ENCODE assay signal across 18 cellular contexts in genomic region chr7:29229056-29229455, GRCh38.
"Had no signal": no experiment of that assay in that cellular context is flagged by ENCODE, and none has a peak within 500 bp of the region (broad histone marks: within the 10 kb centered on the region; RNA-seq: fewer than 3 reads in every experiment).

No MANE protein-coding gene starts in this region.

- ATAC-seq: activated CD8-positive, alpha-beta T cell treated with anti-CD3 and anti-CD28 coated beads for 36 hours; sciatic nerve; stimulated activated naive B cell treated with anti-CD40 and anti-IgM and Interleukin-4, amounts not matched to agents 10 μg/mL and 1 μg/mL and 100 μg/mL, for 72 hours had no signal

- H3K4me3 Mint-ChIP-seq: activated B cell treated with CpG ODN at 0.5 μM for 24 hours; activated CD8-positive, alpha-beta T cell treated with anti-CD3 and anti-CD28 coated beads for 36 hours; activated naive CD8-positive, alpha-beta T cell treated with anti-CD3 and anti-CD28 coated beads, Interleukin-2, amount 10 ng/mL, durations not matched to agents 7 days and 5 days; nephron; stimulated activated naive B cell treated with anti-CD40 and anti-IgM and Interleukin-4, amounts not matched to agents 10 μg/mL and 1 μg/mL and 100 μg/mL, for 72 hours; T-helper 2 cell treated with Interferon-gamma antibody and Interleukin-4, amounts not matched to agents 5 μg/mL and 100 μg/mL, for 36 hours had no signal

- H3K36me3 Mint-ChIP-seq: activated naive CD8-positive, alpha-beta T cell treated with anti-CD3 and anti-CD28 coated beads, Interleukin-2, amount 10 ng/mL, durations not matched to agents 7 days and 5 days; stimulated activated naive B cell treated with anti-CD40 and anti-IgM and Interleukin-4, amounts not matched to agents 10 μg/mL and 1 μg/mL and 100 μg/mL, for 72 hours had no signal

- H3K4me1 Mint-ChIP-seq: activated B cell treated with CpG ODN at 0.5 μM for 24 hours; activated naive CD8-positive, alpha-beta T cell treated with anti-CD3 and anti-CD28 coated beads, Interleukin-2, amount 10 ng/mL, durations not matched to agents 7 days and 5 days; stimulated activated naive B cell treated with anti-CD40 and anti-IgM and Interleukin-4, amounts not matched to agents 10 μg/mL and 1 μg/mL and 100 μg/mL, for 72 hours had no signal

- H3K4me3 ChIP-seq: cardiac muscle cell, dorsolateral prefrontal cortex, lung, spleen, thoracic aorta had no signal

- H3K27me3 ChIP-seq: cardiac muscle cell, dorsolateral prefrontal cortex, spleen had no signal

- H3K27ac ChIP-seq: cardiac muscle cell, parathyroid adenoma, spleen, thoracic aorta had no signal

- H3K27ac Mint-ChIP-seq: activated B cell treated with CpG ODN at 0.5 μM for 24 hours; activated CD8-positive, alpha-beta T cell treated with anti-CD3 and anti-CD28 coated beads for 36 hours; activated naive CD8-positive, alpha-beta T cell treated with anti-CD3 and anti-CD28 coated beads, Interleukin-2, amount 10 ng/mL, durations not matched to agents 7 days and 5 days; activated T-helper 2 cell treated with anti-CD3 and anti-CD28 coated beads, Interferon-gamma antibody, Interleukin-2, Interleukin-4, amounts not matched to agents 10 μg/mL and 5 μg/mL and 100 μg/mL, durations not matched to agents 14 hours and 24 hours and 36 hours; nephron; stimulated activated naive B cell treated with anti-CD40 and anti-IgM and Interleukin-4, amounts not matched to agents 10 μg/mL and 1 μg/mL and 100 μg/mL, for 72 hours; T-helper 2 cell treated with Interferon-gamma antibody and Interleukin-4, amounts not matched to agents 5 μg/mL and 100 μg/mL, for 36 hours had no signal

- DNase-seq: activated B cell treated with CpG ODN at 0.5 μM for 24 hours; activated CD4-positive, alpha-beta T cell treated with anti-CD3 and anti-CD28 coated beads for 48 hours; activated CD8-positive, alpha-beta T cell treated with anti-CD3 and anti-CD28 coated beads for 36 hours; activated naive CD4-positive, alpha-beta T cell treated with Interleukin-2 at 50 U/mL for 16 hours; activated naive CD8-positive, alpha-beta T cell treated with anti-CD3 and anti-CD28 coated beads, Interleukin-2, amount 10 ng/mL, durations not matched to agents 7 days and 5 days; activated T-cell treated with anti-CD3 and anti-CD28 coated beads, Interleukin-2, amount 50 U/mL, for 1 hour; amygdala; spleen; stimulated activated naive B cell treated with anti-CD40 and anti-IgM and Interleukin-4, amounts not matched to agents 10 μg/mL and 1 μg/mL and 100 μg/mL, for 72 hours had no signal

- H3K4me1 ChIP-seq: parathyroid adenoma, spleen had no signal

- H3K27me3 Mint-ChIP-seq: activated CD8-positive, alpha-beta T cell treated with anti-CD3 and anti-CD28 coated beads for 36 hours had no signal

- H3K9me3 ChIP-seq: spleen, thoracic aorta had no signal

- H3K9me3 Mint-ChIP-seq: activated CD8-positive, alpha-beta T cell treated with anti-CD3 and anti-CD28 coated beads for 36 hours; activated T-helper 2 cell treated with anti-CD3 and anti-CD28 coated beads, Interferon-gamma antibody, Interleukin-2, Interleukin-4, amounts not matched to agents 10 μg/mL and 5 μg/mL and 100 μg/mL, durations not matched to agents 14 hours and 24 hours and 36 hours; nephron; stimulated activated naive B cell treated with anti-CD40 and anti-IgM and Interleukin-4, amounts not matched to agents 10 μg/mL and 1 μg/mL and 100 μg/mL, for 72 hours; T-helper 2 cell treated with Interferon-gamma antibody and Interleukin-4, amounts not matched to agents 5 μg/mL and 100 μg/mL, for 36 hours had no signal

- H3K36me3 ChIP-seq: cardiac muscle cell, spleen, thoracic aorta had no signal
